9 cellular contexts compared by ENCODE assay signal in genomic region chr22:28029201-28029948, GRCh38.
DNase-seq lines count a peak whose midpoint lies in the region; ATAC-seq and TF ChIP-seq lines count a peak whose summit lies in the region.
"Had no signal": no experiment of that assay in that cellular context is flagged by ENCODE, and none has a peak within 500 bp of the region (broad histone marks: within the 10 kb centered on the region; RNA-seq: fewer than 3 reads in every experiment).

No MANE protein-coding gene starts in this region.

- H3K27me3 ChIP-seq in RWPE2 (ENCODE audit: insufficient read depth, poor library complexity, severe bottlenecking) (no peaks in the 10 kb centered on the region), right atrium auricular region (no peaks in the 10 kb centered on the region)

- no peaks in the 10 kb centered on the region for H3K4me1 Mint-ChIP-seq in activated T-helper 2 cell treated with anti-CD3 and anti-CD28 coated beads, Interferon-gamma antibody, Interleukin-2, Interleukin-4, amounts not matched to agents 10 μg/mL and 5 μg/mL and 100 μg/mL, durations not matched to agents 14 hours and 24 hours and 36 hours (ENCODE audit: low read depth)

- H3K9me3 Mint-ChIP-seq in activated T-helper 2 cell treated with anti-CD3 and anti-CD28 coated beads, Interferon-gamma antibody, Interleukin-2, Interleukin-4, amounts not matched to agents 10 μg/mL and 5 μg/mL and 100 μg/mL, durations not matched to agents 14 hours and 24 hours and 36 hours = no peaks in the 10 kb centered on the region
- H3K9me3 Mint-ChIP-seq: stimulated activated naive CD8-positive, alpha-beta T cell treated with anti-CD3 and anti-CD28 coated beads, Interleukin-15, amount 100 ng/mL, for 72 hours had no signal

- intact Hi-C loops in activated T-helper 2 cell treated with anti-CD3 and anti-CD28 coated beads, Interferon-gamma antibody, Interleukin-2, Interleukin-4, amounts not matched to agents 10 μg/mL and 5 μg/mL and 100 μg/mL, durations not matched to agents 14 hours and 24 hours and 36 hours (cut with micrococcal nuclease) = no loop called here

- H3K4me1 ChIP-seq in RWPE2 (ENCODE audit: insufficient read depth, poor library complexity, severe bottlenecking) = no peaks in the 10 kb centered on the region
- H3K4me1 ChIP-seq in right atrium auricular region = peaks cover 3 to 69% of the 10 kb centered on the region in 2 donors

- H3K27ac ChIP-seq in RWPE2 (ENCODE audit: poor library complexity, severe bottlenecking) (no peak overlapping the region), right atrium auricular region (peak overlapping the region; percentile 58 to 65), temporal lobe (ENCODE audit: low read depth, low read length) (peak overlapping the region; percentile 37)

- H3K4me3 ChIP-seq in NB4 (ENCODE audit: low read depth, low read length) (no peak overlapping the region), RWPE2 (ENCODE audit: severe bottlenecking) (no peak overlapping the region), right atrium auricular region (no peak overlapping the region)

- ATAC-seq in RWPE2 (ENCODE audit: low read depth) = peak; percentile 67
- ATAC-seq: stimulated activated naive CD8-positive, alpha-beta T cell treated with anti-CD3 and anti-CD28 coated beads, Interleukin-15, amount 100 ng/mL, for 72 hours had no signal

- no peaks in the 10 kb centered on the region for H3K9me3 ChIP-seq in RWPE2 (ENCODE audit: severe bottlenecking)
- H3K9me3 ChIP-seq in right atrium auricular region = no peaks in the 10 kb centered on the region

- H3K27me3 Mint-ChIP-seq in activated T-helper 2 cell treated with anti-CD3 and anti-CD28 coated beads, Interferon-gamma antibody, Interleukin-2, Interleukin-4, amounts not matched to agents 10 μg/mL and 5 μg/mL and 100 μg/mL, durations not matched to agents 14 hours and 24 hours and 36 hours (ENCODE audit: low read depth) = peaks cover 3% of the 10 kb centered on the region

- DNase-seq in NB4 (ENCODE audit: low read depth) (peak; percentile 28), RWPE2 (ENCODE audit: low spot score) (no peak), right atrium auricular region (ENCODE audit: low spot score) (peak; percentile 63), activated T-cell treated with anti-CD3 and anti-CD28 coated beads for 4 hours (no peak), dedifferentiated amniotic fluid mesenchymal stem cell (ENCODE audit: extremely low spot score) (no peak)
- no peak for DNase-seq in activated effector memory CD4-positive, alpha-beta T cell treated with Interleukin-2 at 50 U/mL for 16 hours
- no peak for DNase-seq in activated T-helper 2 cell treated with anti-CD3 and anti-CD28 coated beads, Interferon-gamma antibody, Interleukin-2, Interleukin-4, amounts not matched to agents 10 μg/mL and 5 μg/mL and 100 μg/mL, durations not matched to agents 14 hours and 24 hours and 36 hours (ENCODE audit: low spot score)
- DNase-seq: stimulated activated naive CD8-positive, alpha-beta T cell treated with anti-CD3 and anti-CD28 coated beads, Interleukin-15, amount 100 ng/mL, for 72 hours had no signal

- TF ChIP-seq CTCF in NB4 (IDR thresholded peaks at IDR 0.05; ENCODE audit: low read depth, low read length) (no peak), RWPE2 (IDR thresholded peaks at IDR 0.05; ENCODE audit: poor library complexity, severe bottlenecking) (no peak), right atrium auricular region (IDR thresholded peaks at IDR 0.05) (no peak)

- H3K4me3 Mint-ChIP-seq in activated T-helper 2 cell treated with anti-CD3 and anti-CD28 coated beads, Interferon-gamma antibody, Interleukin-2, Interleukin-4, amounts not matched to agents 10 μg/mL and 5 μg/mL and 100 μg/mL, durations not matched to agents 14 hours and 24 hours and 36 hours (ENCODE audit: low read depth) = no peak overlapping the region
- H3K4me3 Mint-ChIP-seq: stimulated activated naive CD8-positive, alpha-beta T cell treated with anti-CD3 and anti-CD28 coated beads, Interleukin-15, amount 100 ng/mL, for 72 hours had no signal

- no peak for TF ChIP-seq POLR2A in NB4 (IDR thresholded peaks at IDR 0.05; ENCODE audit: extremely low read depth, insufficient read length)

- no peak overlapping the region for H3K27ac Mint-ChIP-seq in activated T-helper 2 cell treated with anti-CD3 and anti-CD28 coated beads, Interferon-gamma antibody, Interleukin-2, Interleukin-4, amounts not matched to agents 10 μg/mL and 5 μg/mL and 100 μg/mL, durations not matched to agents 14 hours and 24 hours and 36 hours

- H3K36me3 ChIP-seq in RWPE2 (ENCODE audit: low read depth) = no peaks in the 10 kb centered on the region
- no peaks in the 10 kb centered on the region for H3K36me3 ChIP-seq in right atrium auricular region

- H3K36me3 Mint-ChIP-seq in activated T-helper 2 cell treated with anti-CD3 and anti-CD28 coated beads, Interferon-gamma antibody, Interleukin-2, Interleukin-4, amounts not matched to agents 10 μg/mL and 5 μg/mL and 100 μg/mL, durations not matched to agents 14 hours and 24 hours and 36 hours (ENCODE audit: low read depth) = no peaks in the 10 kb centered on the region

Comparison
In these comparisons a context has a peak if more than half of its experiments do, and no peak if none do; other contexts are left out.
1. DNase-seq: peak in NB4 (single experiment) and right atrium auricular region (single experiment); none in RWPE2 (single experiment), activated T-cell treated with anti-CD3 and anti-CD28 coated beads for 4 hours (single experiment), activated effector memory CD4-positive, alpha-beta T cell treated with Interleukin-2 at 50 U/mL for 16 hours (single experiment), dedifferentiated amniotic fluid mesenchymal stem cell (single experiment) and activated T-helper 2 cell treated with anti-CD3 and anti-CD28 coated beads, Interferon-gamma antibody, Interleukin-2, Interleukin-4, amounts not matched to agents 10 μg/mL and 5 μg/mL and 100 μg/mL, durations not matched to agents 14 hours and 24 hours and 36 hours (single experiment).